ENCODE assay signal across 7 cellular contexts in the genomic region with DNA sequence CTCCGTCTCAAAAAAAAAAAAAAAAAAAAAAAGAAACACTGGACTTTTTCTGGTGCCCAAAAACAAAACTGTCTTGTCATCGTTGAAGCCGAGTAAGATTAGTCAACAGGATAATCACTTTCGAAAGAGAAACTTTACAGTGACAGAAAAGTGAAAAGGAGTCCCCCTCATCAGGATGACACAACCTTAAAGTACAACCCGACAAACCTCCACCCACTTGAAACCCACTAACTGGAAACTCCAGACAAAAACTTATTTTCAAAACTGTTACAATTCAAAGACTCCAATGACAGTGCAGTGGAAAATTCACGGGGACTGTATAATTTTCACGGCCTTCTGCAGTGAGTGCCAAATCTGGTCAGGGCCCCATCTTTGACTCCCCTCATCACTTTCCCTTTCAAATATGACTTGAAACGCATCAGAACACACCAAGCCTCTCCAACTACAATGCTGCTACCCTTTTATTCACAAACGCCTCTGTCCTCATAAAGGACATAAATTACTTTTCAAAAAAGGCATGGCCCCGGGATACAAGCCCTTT. TPM values are rescaled to one million over a fixed set of nuclear protein-coding genes. Genes with fewer than 3 reads are reported as not detected.
DNase-seq lines count a peak whose midpoint lies in the region; ATAC-seq and TF ChIP-seq lines count a peak whose summit lies in the region.

No MANE protein-coding gene starts in this region.

- no peaks in the 10 kb centered on the region for H3K9me3 ChIP-seq in lung (ENCODE audit: control insufficient read depth in 2 of 2, insufficient read depth in 1 of 2, low read length in 1 of 2)

- H3K27ac Mint-ChIP-seq in brain, result peak overlapping the region; percentile 88 to 98 (median 96)
- H3K27ac Mint-ChIP-seq in stimulated activated memory B cell treated with anti-CD40 and anti-IgM and Interleukin-4, amounts not matched to agents 10 μg/mL and 1 μg/mL and 100 μg/mL, for 72 hours, result peak overlapping the region; percentile 81

- H3K9me3 Mint-ChIP-seq in brain, result peaks cover 0 to 6% (median 5%) of the 10 kb centered on the region in 5 experiments
- H3K9me3 Mint-ChIP-seq in stimulated activated memory B cell treated with anti-CD40 and anti-IgM and Interleukin-4, amounts not matched to agents 10 μg/mL and 1 μg/mL and 100 μg/mL, for 72 hours, result no peaks in the 10 kb centered on the region

- peak; percentile 30 for DNase-seq in RPMI8226
- no peak for DNase-seq in lung (ENCODE audit: low spot score)
- no peak for DNase-seq in DMS53 (lab: John Stamatoyannopoulos, UW)

- no peak for TF ChIP-seq CTCF in brain (conservative IDR thresholded peaks at IDR 0.05)
- TF ChIP-seq CTCF in lung (IDR thresholded peaks at IDR 0.05; ENCODE audit: control extremely low read depth, extremely low read depth), result no peak

- WGBS in lung, 2 donors, result 5 to 6% methylated on average over 9 of the region's 10 CpGs

- peak overlapping the region; percentile 95 to 99 for H3K27ac ChIP-seq in lung (ENCODE audit: low read depth in 1 of 2, low read length in 1 of 2)

- H3K36me3 Mint-ChIP-seq in brain, result peaks cover 17% of the 10 kb centered on the region
- no peaks in the 10 kb centered on the region for H3K36me3 Mint-ChIP-seq in stimulated activated memory B cell treated with anti-CD40 and anti-IgM and Interleukin-4, amounts not matched to agents 10 μg/mL and 1 μg/mL and 100 μg/mL, for 72 hours

- H3K4me1 ChIP-seq in lung (ENCODE audit: control insufficient read depth in 2 of 2, insufficient read depth in 2 of 2, low read length in 2 of 2), result peaks cover 7 to 8% of the 10 kb centered on the region in 2 donors

- no peaks in the 10 kb centered on the region for H3K36me3 ChIP-seq in lung (ENCODE audit: control insufficient read depth in 2 of 2, insufficient read depth in 2 of 2, low read length in 2 of 2)

- peaks cover 53% of the 10 kb centered on the region for H3K4me1 Mint-ChIP-seq in brain
- H3K4me1 Mint-ChIP-seq in stimulated activated memory B cell treated with anti-CD40 and anti-IgM and Interleukin-4, amounts not matched to agents 10 μg/mL and 1 μg/mL and 100 μg/mL, for 72 hours, result peaks cover 46% of the 10 kb centered on the region

- peak; percentile 67 for ATAC-seq in GM18858 (IDR thresholded peaks at IDR 0.05; ENCODE audit: unreplicated experiment)
- ATAC-seq in HG02943 (IDR thresholded peaks at IDR 0.05; ENCODE audit: low read depth, unreplicated experiment), result peak; percentile 67
- no peak for ATAC-seq in lung (ENCODE audit: insufficient read depth, low FRiP score)
- peak; percentile 80 for ATAC-seq in stimulated activated memory B cell treated with anti-CD40 and anti-IgM and Interleukin-4, amounts not matched to agents 10 μg/mL and 1 μg/mL and 100 μg/mL, for 72 hours

- peak overlapping the region; percentile 97 for H3K4me3 ChIP-seq in lung

- no peaks in the 10 kb centered on the region for H3K27me3 ChIP-seq in lung (ENCODE audit: control insufficient read depth, insufficient read depth)

- peaks cover 6% of the 10 kb centered on the region for H3K27me3 Mint-ChIP-seq in brain
- H3K27me3 Mint-ChIP-seq in stimulated activated memory B cell treated with anti-CD40 and anti-IgM and Interleukin-4, amounts not matched to agents 10 μg/mL and 1 μg/mL and 100 μg/mL, for 72 hours, result no peaks in the 10 kb centered on the region

- peak overlapping the region; percentile 91 to 99 (median 95) for H3K4me3 Mint-ChIP-seq in brain
- H3K4me3 Mint-ChIP-seq in stimulated activated memory B cell treated with anti-CD40 and anti-IgM and Interleukin-4, amounts not matched to agents 10 μg/mL and 1 μg/mL and 100 μg/mL, for 72 hours, result peak overlapping the region; percentile 81

RNA-seq across cellular contexts. Expression of gene DENND5A, which starts 1.2 kb away (rescaled TPM):
- polyA plus RNA-seq in brain (ENCODE audit: insufficient read depth, low read depth, low replicate concordance) (74.1 TPM), lung (100 to 1,000 TPM in 1 of 2 donors, 10 to 100 TPM in 1; 20.8 to 134 TPM)
- 100 to 1,000 TPM in 1 of 2 donors, 10 to 100 TPM in 1; 91.0 to 152 TPM for total RNA-seq in lung

RNA-seq across cellular contexts. Expression of gene TMEM41B, which starts 50.5 kb away (rescaled TPM):
- polyA plus RNA-seq in brain (ENCODE audit: insufficient read depth, low read depth, low replicate concordance), result 6.1 TPM
- total RNA-seq in lung, result 10 to 100 TPM; 78.5 to 86.5 TPM
- polyA plus RNA-seq in lung, result 10 to 100 TPM; 20.6 to 66.1 TPM
